Comparison of ENCODE assay signal across 8 cellular contexts in genomic region chr1:246724725-246725095, GRCh38. TPM values are rescaled to one million over a fixed set of nuclear protein-coding genes. Genes with fewer than 3 reads are reported as not detected.
DNase-seq lines count a peak whose midpoint lies in the region; ATAC-seq and TF ChIP-seq lines count a peak whose summit lies in the region.

No MANE protein-coding gene starts in this region.

- H3K9me3 ChIP-seq in skeletal muscle satellite cell (replicated peaks; ENCODE audit: low read length): no peaks in the 10 kb centered on the region

- peak overlapping the region; percentile 99 for H3K4me2 ChIP-seq in skeletal muscle satellite cell (ENCODE audit: low read length)

- ATAC-seq in GM18502 (IDR thresholded peaks at IDR 0.05; ENCODE audit: poor library complexity, unreplicated experiment) (peak; percentile 19), HG03025 (IDR thresholded peaks at IDR 0.05; ENCODE audit: low FRiP score, unreplicated experiment) (peak; percentile 33)

- no peak for TF ChIP-seq CTCF in AG10803 (conservative IDR thresholded peaks at IDR 0.05; ENCODE audit: low read length)

- peaks cover 21% of the 10 kb centered on the region for H3K36me3 ChIP-seq in skeletal muscle satellite cell (ENCODE audit: insufficient read depth, low read length)

- peak overlapping the region; percentile 86 for H3K9ac ChIP-seq in skeletal muscle satellite cell (ENCODE audit: low read depth, low read length)

- DNase-seq in AG10803 (ENCODE audit: low read depth) (peak; percentile 31), NCI-H2227 (lab: John Stamatoyannopoulos, UW; ENCODE audit: unreplicated experiment) (peak; percentile 63), amniotic epithelial cell (ENCODE audit: low read depth) (peak; percentile 26)
- DNase-seq in activated effector memory CD4-positive, alpha-beta T cell treated with Interleukin-2 at 50 U/mL for 16 hours: no peak

- H3K4me3 ChIP-seq in AG10803 (ENCODE audit: low read length): peak overlapping the region; percentile 78
- H3K4me3 ChIP-seq in iPS-11a (ENCODE audit: low read depth, low read length): peak overlapping the region; percentile 75
- peak overlapping the region; percentile 93 for H3K4me3 ChIP-seq in skeletal muscle satellite cell (ENCODE audit: low read length)

- H3K27me3 ChIP-seq in skeletal muscle satellite cell (ENCODE audit: control insufficient read depth, insufficient read depth, low read length): no peaks in the 10 kb centered on the region

- H3K4me1 ChIP-seq in skeletal muscle satellite cell (ENCODE audit: control insufficient read depth, insufficient read depth, low read length): peaks cover 6% of the 10 kb centered on the region

RNA-seq across cellular contexts. Expression of gene SCCPDH, which starts 0.5 kb away (rescaled TPM):
- total RNA-seq in skeletal muscle satellite cell (2012; rRNA removed): 32.4 and 38.4 TPM in 2 replicates
